Comparison of ENCODE assay signal across 8 cellular contexts in the genomic region with DNA sequence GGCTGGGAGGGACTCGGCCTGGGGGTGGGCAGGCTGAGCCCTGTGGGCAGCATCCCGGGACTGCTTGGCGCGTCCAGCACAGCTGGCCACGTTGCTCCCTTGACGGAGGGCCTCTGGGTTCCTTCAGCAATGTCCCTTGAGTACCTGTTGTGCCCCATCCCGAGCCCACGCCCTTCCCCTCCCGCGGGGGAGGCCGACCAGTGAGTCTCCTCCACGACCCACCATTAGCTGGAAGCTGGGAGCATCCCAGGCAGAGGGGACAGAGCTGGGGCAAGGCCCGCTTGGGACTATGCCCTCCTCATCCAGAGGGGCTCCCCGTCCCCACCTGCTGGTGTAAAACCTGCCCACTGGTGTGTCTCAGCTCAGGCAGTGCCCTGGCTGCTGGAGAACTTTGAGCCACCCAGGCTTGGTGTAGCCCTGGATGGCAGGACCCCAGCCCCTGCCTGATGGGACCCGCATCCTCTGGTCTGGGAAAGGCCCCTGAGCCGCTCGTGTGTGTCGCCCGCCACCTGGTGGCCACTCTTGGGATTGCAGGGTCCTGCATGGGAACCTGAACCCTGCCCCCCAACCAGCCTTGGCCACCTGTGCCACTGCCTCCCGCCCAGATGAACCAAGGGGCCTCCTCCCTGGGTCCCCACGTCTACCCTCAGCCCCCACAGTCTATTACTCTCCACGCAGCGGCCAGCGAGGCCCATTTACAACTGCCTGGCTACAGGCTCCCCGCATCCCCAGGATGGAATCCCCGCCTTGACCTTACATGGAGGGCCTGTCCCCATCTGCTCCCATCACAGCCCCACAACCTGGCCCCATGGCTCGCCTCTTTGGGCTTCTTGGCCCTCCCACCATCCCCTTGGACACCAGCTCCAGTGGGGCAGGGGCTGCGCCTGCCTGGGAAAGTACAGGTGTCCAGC. TPM values are rescaled to one million over a fixed set of nuclear protein-coding genes. Genes with fewer than 3 reads are reported as not detected.
DNase-seq lines count a peak whose midpoint lies in the region; ATAC-seq and TF ChIP-seq lines count a peak whose summit lies in the region.

No MANE protein-coding gene starts in this region.

- H3K27me3 Mint-ChIP-seq in CD4-positive, alpha-beta memory T cell, result no peaks in the 10 kb centered on the region
- H3K27me3 Mint-ChIP-seq in activated naive CD4-positive, alpha-beta T cell treated with anti-CD3 and anti-CD28 coated beads, Interleukin-2, amount 10 ng/mL, durations not matched to agents 7 days and 5 days, result no peaks in the 10 kb centered on the region
- no peaks in the 10 kb centered on the region for H3K27me3 Mint-ChIP-seq in progenitor cell of endocrine pancreas

- no peaks in the 10 kb centered on the region for H3K36me3 ChIP-seq in CD4-positive, alpha-beta memory T cell (ENCODE audit: insufficient read depth, low read length)
- no peaks in the 10 kb centered on the region for H3K36me3 ChIP-seq in vagina

- no peak for TF ChIP-seq POLR2A in vagina (IDR thresholded peaks at IDR 0.05)

- DNase-seq in CD4-positive, alpha-beta memory T cell, result peak; percentile 66 to 77 (median 69)
- DNase-seq in HL-60 (ENCODE audit: low read depth in 1 of 2, low spot score in 1 of 2) (peak; percentile 27 to 60), SK-N-DZ (ENCODE audit: low spot score) (peak; percentile 57), head of caudate nucleus (peak in 41 of 42 donors; percentile 48 to 92 (median 77)), progenitor cell of endocrine pancreas (ENCODE audit: low spot score, unreplicated experiment) (peak; percentile 91), vagina (ENCODE audit: extremely low spot score in 2 of 2) (no peak)
- DNase-seq in activated naive CD4-positive, alpha-beta T cell treated with anti-CD3 and anti-CD28 coated beads, Interleukin-2, amount 10 ng/mL, durations not matched to agents 7 days and 5 days, result peak; percentile 87

- no peaks in the 10 kb centered on the region for H3K4me1 ChIP-seq in CD4-positive, alpha-beta memory T cell (ENCODE audit: insufficient read depth, low read length)
- H3K4me1 ChIP-seq in vagina, result peaks cover 5% of the 10 kb centered on the region

- CTCF ChIA-PET in CD4-positive, alpha-beta memory T cell (lab: Charles Lee; ENCODE audit: partially characterized antibody), result interaction anchor here (0.7 to 8.1 kb wide), 10 partner anchors 11 to 50 kb away, joined by 3 to 91 read pairs (median 6); no protein-coding TSS in a partner anchor
- CTCF ChIA-PET in activated naive CD4-positive, alpha-beta T cell treated with anti-CD3 and anti-CD28 coated beads, Interleukin-2, amount 10 ng/mL, durations not matched to agents 7 days and 5 days (lab: Charles Lee), result interaction anchor here (0.5 to 2.0 kb wide), 8 partner anchors 15 to 86 kb away, joined by 3 to 28 read pairs (median 4); no protein-coding TSS in a partner anchor

- no peaks in the 10 kb centered on the region for H3K27me3 ChIP-seq in CD4-positive, alpha-beta memory T cell (ENCODE audit: insufficient read depth, low read length)
- H3K27me3 ChIP-seq in HL-60 (ENCODE audit: insufficient read depth, poor library complexity, severe bottlenecking), result no peaks in the 10 kb centered on the region
- H3K27me3 ChIP-seq in vagina, result no peaks in the 10 kb centered on the region

- peaks cover 0 to 5% (median 2%) of the 10 kb centered on the region in 4 donors for H3K4me1 Mint-ChIP-seq in CD4-positive, alpha-beta memory T cell
- no peaks in the 10 kb centered on the region for H3K4me1 Mint-ChIP-seq in activated naive CD4-positive, alpha-beta T cell treated with anti-CD3 and anti-CD28 coated beads, Interleukin-2, amount 10 ng/mL, durations not matched to agents 7 days and 5 days
- H3K4me1 Mint-ChIP-seq in progenitor cell of endocrine pancreas (ENCODE audit: low read depth), result peaks cover 20% of the 10 kb centered on the region

- H3K9me3 ChIP-seq in CD4-positive, alpha-beta memory T cell (ENCODE audit: control insufficient read depth in 1 of 2, low read length in 2 of 2), result no peaks in the 10 kb centered on the region
- H3K9me3 ChIP-seq in vagina, result no peaks in the 10 kb centered on the region

- intact Hi-C loops in CD4-positive, alpha-beta memory T cell (cut with micrococcal nuclease), result no loop called here
- intact Hi-C loops in head of caudate nucleus (cut with DNase I), result no loop called here
- intact Hi-C loops in vagina (cut with DNase I), result loop anchor here (2.0 kb wide), 1 partner anchor 49 kb away; no protein-coding TSS in a partner anchor

- no peak overlapping the region for H3K4me3 Mint-ChIP-seq in CD4-positive, alpha-beta memory T cell
- H3K4me3 Mint-ChIP-seq in activated naive CD4-positive, alpha-beta T cell treated with anti-CD3 and anti-CD28 coated beads, Interleukin-2, amount 10 ng/mL, durations not matched to agents 7 days and 5 days, result no peak overlapping the region
- no peak overlapping the region for H3K4me3 Mint-ChIP-seq in progenitor cell of endocrine pancreas (ENCODE audit: low read depth)

- TF ChIP-seq CTCF in HL-60 (IDR thresholded peaks at IDR 0.05; ENCODE audit: insufficient read depth, low read length), result peak; percentile 90
- TF ChIP-seq CTCF in progenitor cell of endocrine pancreas (IDR thresholded peaks at IDR 0.05; ENCODE audit: unreplicated experiment), result peak; percentile 97
- peak; percentile 97 to 100 (median 98) for TF ChIP-seq CTCF in vagina (IDR thresholded peaks at IDR 0.05)

- H3K4me3 ChIP-seq in CD4-positive, alpha-beta memory T cell (ENCODE audit: low read length in 2 of 2), result no peak overlapping the region
- H3K4me3 ChIP-seq in HL-60 (replicated peaks; ENCODE audit: insufficient read depth, low read length) (no peak overlapping the region), vagina (no peak overlapping the region)

- no peaks in the 10 kb centered on the region for H3K9me3 Mint-ChIP-seq in CD4-positive, alpha-beta memory T cell
- H3K9me3 Mint-ChIP-seq in activated naive CD4-positive, alpha-beta T cell treated with anti-CD3 and anti-CD28 coated beads, Interleukin-2, amount 10 ng/mL, durations not matched to agents 7 days and 5 days, result peaks cover 6% of the 10 kb centered on the region
- H3K9me3 Mint-ChIP-seq in progenitor cell of endocrine pancreas (ENCODE audit: low read depth), result no peaks in the 10 kb centered on the region

- H3K27ac Mint-ChIP-seq in CD4-positive, alpha-beta memory T cell, result peak overlapping the region in 1 of 7 donors; percentile 35
- H3K27ac Mint-ChIP-seq in activated naive CD4-positive, alpha-beta T cell treated with anti-CD3 and anti-CD28 coated beads, Interleukin-2, amount 10 ng/mL, durations not matched to agents 7 days and 5 days, result no peak overlapping the region
- H3K27ac Mint-ChIP-seq in progenitor cell of endocrine pancreas, result peak overlapping the region; percentile 76

- POLR2A ChIA-PET in CD4-positive, alpha-beta memory T cell (lab: Charles Lee; ENCODE audit: partially characterized antibody), result interaction anchor here (1.3 kb wide), 1 partner anchor 38 kb away, joined by 3 read pairs; no protein-coding TSS in a partner anchor

- no peak for ATAC-seq in GM21526 (IDR thresholded peaks at IDR 0.05; ENCODE audit: low FRiP score, unreplicated experiment)

- peaks cover 5 to 8% of the 10 kb centered on the region in 2 donors for H3K36me3 Mint-ChIP-seq in CD4-positive, alpha-beta memory T cell
- H3K36me3 Mint-ChIP-seq in activated naive CD4-positive, alpha-beta T cell treated with anti-CD3 and anti-CD28 coated beads, Interleukin-2, amount 10 ng/mL, durations not matched to agents 7 days and 5 days, result peaks cover 2% of the 10 kb centered on the region
- H3K36me3 Mint-ChIP-seq in progenitor cell of endocrine pancreas (ENCODE audit: insufficient read depth), result no peaks in the 10 kb centered on the region

- H3K27ac ChIP-seq in CD4-positive, alpha-beta memory T cell (ENCODE audit: low read depth, low read length), result no peak overlapping the region
- H3K27ac ChIP-seq in HL-60 (replicated peaks) (no peak overlapping the region), vagina (no peak overlapping the region)

RNA-seq across cellular contexts. Expression of a gene that starts 16.6 kb away (rescaled TPM):
- total RNA-seq in CD4-positive, alpha-beta memory T cell, result under 1 TPM in 1 of 2 experiments, not detected in 1; 0.67 TPM
- polyA plus RNA-seq in CD4-positive, alpha-beta memory T cell, result not detected
- polyA plus RNA-seq in SK-N-DZ (2014; cell fraction: cytosol; rRNA removed), result not detected in 2 replicates
- not detected in 2 replicates for polyA plus RNA-seq in SK-N-DZ (2014; cell fraction: nucleus; rRNA removed)
- total RNA-seq in progenitor cell of endocrine pancreas (100 and 105 TPM in 2 replicates), vagina (9.3 TPM)

RNA-seq across cellular contexts. Expression of a gene that starts 33.8 kb away (rescaled TPM):
- total RNA-seq in CD4-positive, alpha-beta memory T cell, result 10 to 100 TPM; 45.9 to 46.5 TPM
- 10 to 100 TPM; 45.1 to 74.0 TPM for polyA plus RNA-seq in CD4-positive, alpha-beta memory T cell
- 1.0 and 3.1 TPM in 2 replicates for polyA plus RNA-seq in SK-N-DZ (2014; cell fraction: cytosol; rRNA removed)
- 0.84 and 1.1 TPM in 2 replicates for polyA plus RNA-seq in SK-N-DZ (2014; cell fraction: nucleus; rRNA removed)
- 20.5 and 21.3 TPM in 2 replicates for total RNA-seq in progenitor cell of endocrine pancreas
- 36.8 TPM for total RNA-seq in vagina

Comparison
In these comparisons a context has a peak if more than half of its experiments do, and no peak if none do; other contexts are left out.
1. DNase-seq: peak in CD4-positive, alpha-beta memory T cell (5 of 5), HL-60 (2 of 2), SK-N-DZ (single experiment), activated naive CD4-positive, alpha-beta T cell treated with anti-CD3 and anti-CD28 coated beads, Interleukin-2, amount 10 ng/mL, durations not matched to agents 7 days and 5 days (single experiment), head of caudate nucleus (41 of 42) and progenitor cell of endocrine pancreas (single experiment); none in vagina (0 of 2).
2. Peak in every context shown above with its lines, with median percentiles within 50 percentile points of each other: CTCF ChIP-seq.